ENCODE assay signal across 8 cellular contexts in the genomic region with DNA sequence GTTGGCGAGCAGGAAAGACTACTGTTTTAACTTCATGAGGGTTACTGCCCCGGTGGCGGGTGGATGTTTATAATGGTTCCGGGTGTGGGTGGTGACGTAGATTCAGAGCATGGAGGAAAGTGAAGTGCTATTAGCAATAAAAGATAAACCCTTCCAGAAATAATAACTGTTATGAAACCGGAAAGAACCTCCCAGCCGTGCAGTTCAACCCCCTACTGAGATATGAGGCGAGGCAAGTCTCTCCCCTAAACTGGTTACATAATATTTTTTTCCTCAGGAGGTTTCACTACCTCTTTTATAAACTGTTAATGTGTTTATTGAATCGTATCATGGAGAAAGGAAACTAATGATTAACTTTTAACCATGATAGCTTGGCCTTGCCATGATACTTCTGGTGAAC. TPM values are rescaled to one million over a fixed set of nuclear protein-coding genes. Genes with fewer than 3 reads are reported as not detected.
DNase-seq lines count a peak whose midpoint lies in the region; ATAC-seq and TF ChIP-seq lines count a peak whose summit lies in the region.
"Had no signal": no experiment of that assay in that cellular context is flagged by ENCODE, and none has a peak within 500 bp of the region (broad histone marks: within the 10 kb centered on the region; RNA-seq: fewer than 3 reads in every experiment).

No MANE protein-coding gene starts in this region.

- H3K4me3 ChIP-seq in body of pancreas: no peak overlapping the region

- peak in 2 of 3 donors; percentile 31 to 37 for TF ChIP-seq POLR2A in body of pancreas (IDR thresholded peaks at IDR 0.05)

- H3K27me3 ChIP-seq in body of pancreas: no peaks in the 10 kb centered on the region

- TF ChIP-seq CTCF in body of pancreas (IDR thresholded peaks at IDR 0.05): no peak

- no peak overlapping the region for H3K4me3 Mint-ChIP-seq in stimulated activated naive CD8-positive, alpha-beta T cell treated with anti-CD3 and anti-CD28 coated beads, Interleukin-15, Interleukin-2, amounts not matched to agents 100 ng/mL and 50 ng/mL, for 24 hours

- intact Hi-C loops in body of pancreas (cut with DNase I): no loop called here

- DNase-seq in body of pancreas: peak; percentile 46 to 83 (median 62)
- no peak for DNase-seq in cerebellar nuclear complex (lab: John Stamatoyannopoulos, UW)
- DNase-seq in activated T-cell treated with anti-CD3 and anti-CD28 coated beads, Interleukin-2, amount 50 U/mL, for 1 hour: no peak
- DNase-seq in NCI-H146 treated with DMSO at 0.1 percent for 48 hours (lab: John Stamatoyannopoulos, UW; ENCODE audit: unreplicated experiment): no peak
- DNase-seq: stimulated activated CD4-positive, alpha-beta T cell treated with anti-CD3 and anti-CD28 coated beads, Interleukin-1b, Interleukin-23, amount 100 ng/mL, for 48 hours had no signal

- H3K27me3 Mint-ChIP-seq in stimulated activated naive CD8-positive, alpha-beta T cell treated with anti-CD3 and anti-CD28 coated beads, Interleukin-15, Interleukin-2, amounts not matched to agents 100 ng/mL and 50 ng/mL, for 24 hours: no peaks in the 10 kb centered on the region

- peak overlapping the region; percentile 26 for H3K27ac Mint-ChIP-seq in stimulated activated naive CD8-positive, alpha-beta T cell treated with anti-CD3 and anti-CD28 coated beads, Interleukin-15, Interleukin-2, amounts not matched to agents 100 ng/mL and 50 ng/mL, for 24 hours

- peak overlapping the region; percentile 59 to 86 (median 70) for H3K27ac ChIP-seq in body of pancreas

- ATAC-seq in GM19372 (IDR thresholded peaks at IDR 0.05; ENCODE audit: low read depth, unreplicated experiment) (peak; percentile 85), HG03108 (IDR thresholded peaks at IDR 0.05; ENCODE audit: unreplicated experiment) (peak; percentile 87), body of pancreas (peak; percentile 77)

- peaks cover 7% of the 10 kb centered on the region for H3K36me3 Mint-ChIP-seq in stimulated activated naive CD8-positive, alpha-beta T cell treated with anti-CD3 and anti-CD28 coated beads, Interleukin-15, Interleukin-2, amounts not matched to agents 100 ng/mL and 50 ng/mL, for 24 hours (ENCODE audit: low read depth)

- H3K4me1 Mint-ChIP-seq in stimulated activated naive CD8-positive, alpha-beta T cell treated with anti-CD3 and anti-CD28 coated beads, Interleukin-15, Interleukin-2, amounts not matched to agents 100 ng/mL and 50 ng/mL, for 24 hours (ENCODE audit: low read depth): peaks cover 29% of the 10 kb centered on the region

- H3K36me3 ChIP-seq in body of pancreas (replicated peaks in 1 of 2; ENCODE audit: insufficient read depth in 1 of 2, low read depth in 2 of 2): no peaks in the 10 kb centered on the region

- H3K9me3 ChIP-seq in body of pancreas: no peaks in the 10 kb centered on the region

- peaks cover 45% of the 10 kb centered on the region for H3K4me1 ChIP-seq in body of pancreas

- WGBS in body of pancreas, 2 donors: 6% methylated on average over 9 of the region's 9 CpGs

- peaks cover 11% of the 10 kb centered on the region for H3K9me3 Mint-ChIP-seq in stimulated activated naive CD8-positive, alpha-beta T cell treated with anti-CD3 and anti-CD28 coated beads, Interleukin-15, Interleukin-2, amounts not matched to agents 100 ng/mL and 50 ng/mL, for 24 hours

RNA-seq across cellular contexts. Expression of a gene that starts 33.9 kb away (rescaled TPM):
- total RNA-seq in body of pancreas: 10 to 100 TPM; 10.9 to 53.4 TPM

Comparison
In these comparisons a context has a peak if more than half of its experiments do, and no peak if none do; other contexts are left out.
1. DNase-seq: peak in body of pancreas (4 of 4); none in cerebellar nuclear complex (0 of 2), activated T-cell treated with anti-CD3 and anti-CD28 coated beads, Interleukin-2, amount 50 U/mL, for 1 hour (single experiment) and NCI-H146 treated with DMSO at 0.1 percent for 48 hours (single experiment).
2. Peak in every context shown above with its lines, with median percentiles within 50 percentile points of each other: ATAC-seq.